Comparison of ENCODE assay signal across 2 cellular contexts in the genomic region with DNA sequence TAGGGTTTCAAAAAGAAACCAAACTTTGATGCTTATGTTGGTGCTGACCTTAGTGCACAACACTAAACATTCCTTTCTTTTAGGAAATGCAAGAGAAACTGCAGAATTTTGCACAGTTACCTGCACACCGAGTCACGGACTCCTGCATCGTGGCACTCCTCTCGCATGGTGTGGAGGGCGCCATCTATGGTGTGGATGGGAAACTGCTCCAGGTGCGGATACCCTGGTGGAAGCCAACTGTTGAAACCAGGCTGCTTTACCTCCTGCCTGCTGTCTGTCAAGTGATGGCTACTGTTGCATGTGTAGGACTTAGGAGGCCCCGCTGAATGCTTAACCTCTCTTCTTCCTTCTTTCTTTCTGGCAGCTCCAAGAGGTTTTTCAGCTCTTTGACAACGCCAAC.
TF ChIP-seq lines count a peak whose summit lies in the region.

No MANE protein-coding gene starts in this region.

TF ChIP-seq in IMR-90, 13 proteins besides CTCF, POLR2A, EP300 and RAD21:
- no peak for TF ChIP-seq CHD1 (IDR thresholded peaks at IDR 0.05; ENCODE audit: low read depth, low read length)
- TF ChIP-seq MXI1 (IDR thresholded peaks at IDR 0.05; ENCODE audit: borderline replicate concordance, low read depth, low read length) = no peak
- TF ChIP-seq MAFK (IDR thresholded peaks at IDR 0.05; ENCODE audit: low read depth, low read length) = no peak
- no peak for TF ChIP-seq ELK1 (IDR thresholded peaks at IDR 0.05; ENCODE audit: borderline replicate concordance, low read depth, low read length)
- TF ChIP-seq MAZ (IDR thresholded peaks at IDR 0.05; ENCODE audit: borderline replicate concordance, low read depth, low read length) = no peak
- no peak for TF ChIP-seq BHLHE40 (IDR thresholded peaks at IDR 0.05; ENCODE audit: low read depth, low read length)
- TF ChIP-seq, protein P1, sequence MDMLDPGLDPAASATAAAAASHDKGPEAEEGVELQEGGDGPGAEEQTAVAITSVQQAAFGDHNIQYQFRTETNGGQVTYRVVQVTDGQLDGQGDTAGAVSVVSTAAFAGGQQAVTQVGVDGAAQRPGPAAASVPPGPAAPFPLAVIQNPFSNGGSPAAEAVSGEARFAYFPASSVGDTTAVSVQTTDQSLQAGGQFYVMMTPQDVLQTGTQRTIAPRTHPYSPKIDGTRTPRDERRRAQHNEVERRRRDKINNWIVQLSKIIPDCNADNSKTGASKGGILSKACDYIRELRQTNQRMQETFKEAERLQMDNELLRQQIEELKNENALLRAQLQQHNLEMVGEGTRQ (IDR thresholded peaks at IDR 0.05; ENCODE audit: low read depth, low read length) = no peak
- no peak for TF ChIP-seq SMC3 (IDR thresholded peaks at IDR 0.05; ENCODE audit: low read depth, low read length)

TF ChIP-seq in endothelial cell of umbilical vein, 7 proteins besides CTCF, POLR2A, EP300 and RAD21:
- TF ChIP-seq POLR2AphosphoS5 (IDR thresholded peaks at IDR 0.05; ENCODE audit: insufficient read depth, low read depth, low read length) = no peak
